9 cellular contexts compared by ENCODE assay signal in genomic region chr10:75408512-75408881, GRCh38. TPM values are rescaled to one million over a fixed set of nuclear protein-coding genes. Genes with fewer than 3 reads are reported as not detected.
A peak's percentile ranks its signal among the peaks of the same experiment; 100 is the strongest.
DNase-seq lines count a peak whose midpoint lies in the region; ATAC-seq and TF ChIP-seq lines count a peak whose summit lies in the region.
"Had no signal": no experiment of that assay in that cellular context is flagged by ENCODE, and none has a peak within 500 bp of the region (broad histone marks: within the 10 kb centered on the region; RNA-seq: fewer than 3 reads in every experiment).

No MANE protein-coding gene starts in this region.

- peaks cover 4 to 66% (median 45%) of the 10 kb centered on the region in 9 donors for H3K4me1 ChIP-seq in heart right ventricle
- H3K4me1 ChIP-seq in mucosa of descending colon (ENCODE audit: low read depth) = peaks cover 13% of the 10 kb centered on the region

- H3K36me3 ChIP-seq in heart right ventricle (no peaks in the 10 kb centered on the region), mucosa of descending colon (ENCODE audit: low read depth) (no peaks in the 10 kb centered on the region)

- H3K27ac ChIP-seq in heart right ventricle = peak overlapping the region; percentile 76 to 96 (median 91)

- in situ Hi-C loops in ACHN (cut with HindIII; ENCODE audit: low pct_ligation_motif_present, low pct_unique_long_range_greater_than_20kb, low sequenced_read_pairs) = no loop called here

- DNase-seq in heart right ventricle (peak; percentile 17 to 30), Right ventricle myocardium inferior (ENCODE audit: missing footprints) (no peak), chondrocyte (ENCODE audit: low spot score) (no peak), mucosa of descending colon (peak in 2 of 3 donors; percentile 30 to 49), ACHN (no peak), SW480 (ENCODE audit: low spot score) (no peak)
- no peak for DNase-seq in stimulated activated CD4-positive, alpha-beta T cell treated with anti-CD3 and anti-CD28 coated beads, Interleukin-2, amount 100 ng/mL, for 48 hours

- TF ChIP-seq CTCF in heart right ventricle (IDR thresholded peaks at IDR 0.05) = no peak
- no peak for TF ChIP-seq CTCF in chondrocyte (IDR thresholded peaks at IDR 0.05)
- TF ChIP-seq CTCF in mucosa of descending colon (IDR thresholded peaks at IDR 0.05) = no peak

- ATAC-seq in heart right ventricle (peak in 4 of 8 donors; percentile 7 to 30 (median 25)), Right ventricle myocardium inferior (no peak), mucosa of descending colon (no peak), HG02884 (IDR thresholded peaks at IDR 0.05; ENCODE audit: unreplicated experiment) (no peak)

- H3K27ac Mint-ChIP-seq in chondrocyte (ENCODE audit: unreplicated experiment) = peak overlapping the region; percentile 57

- H3K27me3 ChIP-seq in heart right ventricle = peaks cover 0 to 74% (median 24%) of the 10 kb centered on the region in 7 donors

- intact Hi-C loops in heart right ventricle (cut with DNase I) (loop anchor here in 6 of 10 donors (10.0 kb wide), 12 partner anchors 136 to 1596 kb away; no protein-coding TSS in a partner anchor), Right ventricle myocardium inferior (cut with DNase I) (loop anchor here (5.0 kb wide), 1 partner anchor 139 kb away; no protein-coding TSS in a partner anchor), mucosa of descending colon (cut with DNase I, micrococcal nuclease) (loop anchor here in 1 of 2 donors (10.0 kb wide), 1 partner anchor 96 kb away; no protein-coding TSS in a partner anchor)

- H3K4me3 ChIP-seq in heart right ventricle = peak overlapping the region; percentile 63 to 97 (median 82)
- peak overlapping the region; percentile 13 for H3K4me3 ChIP-seq in mucosa of descending colon

- peak overlapping the region; percentile 80 for H3K4me3 Mint-ChIP-seq in chondrocyte (ENCODE audit: unreplicated experiment)

- peaks cover 52% of the 10 kb centered on the region for H3K27me3 Mint-ChIP-seq in chondrocyte (ENCODE audit: low read depth)

- peaks cover 21% of the 10 kb centered on the region for H3K4me1 Mint-ChIP-seq in chondrocyte (ENCODE audit: low read depth)

- 2% methylated on average over 27 of the region's 27 CpGs for WGBS in heart right ventricle, 2 donors

- H3K9me3 Mint-ChIP-seq in chondrocyte (ENCODE audit: low read depth) = no peaks in the 10 kb centered on the region

- H3K9me3 ChIP-seq in heart right ventricle = no peaks in the 10 kb centered on the region
- H3K9me3 ChIP-seq in mucosa of descending colon = no peaks in the 10 kb centered on the region

- peaks cover 2% of the 10 kb centered on the region for H3K36me3 Mint-ChIP-seq in chondrocyte (ENCODE audit: low read depth)

RNA-seq across cellular contexts. Expression of gene ZNF503, which starts 6.9 kb away (rescaled TPM):
- total RNA-seq in heart right ventricle (1 to 10 TPM; 2.5 to 9.7 (median 4.1) TPM), Right ventricle myocardium inferior (6.0 TPM), chondrocyte (12.3 to 26.0 TPM (median 24.8 TPM) in 3 replicates), mucosa of descending colon (10 to 100 TPM in 1 of 3 donors, 1 to 10 TPM in 2; 3.7 to 32.3 (median 6.1) TPM)
- 1 to 10 TPM; 5.2 to 5.6 TPM for polyA plus RNA-seq in heart right ventricle

RNA-seq across cellular contexts. Expression of gene LRMDA, which starts 22.9 kb away (rescaled TPM):
- total RNA-seq in heart right ventricle (10 to 100 TPM in 9 of 10 donors, 1 to 10 TPM in 1; 4.7 to 59.8 (median 13.6) TPM), Right ventricle myocardium inferior (22.3 TPM), chondrocyte (0.34 to 3.5 TPM (median 2.8 TPM) in 3 replicates), mucosa of descending colon (10 to 100 TPM in 2 of 3 donors, 1 to 10 TPM in 1; 9.4 to 14.9 (median 10.3) TPM)
- 1 to 10 TPM; 4.0 to 8.3 TPM for polyA plus RNA-seq in heart right ventricle
- total RNA-seq: G401 had no signal

Comparison
In these comparisons a context has a peak if more than half of its experiments do, and no peak if none do; other contexts are left out.
1. DNase-seq: peak in heart right ventricle (2 of 2) and mucosa of descending colon (2 of 3); none in Right ventricle myocardium inferior (single experiment), chondrocyte (single experiment), ACHN (single experiment), stimulated activated CD4-positive, alpha-beta T cell treated with anti-CD3 and anti-CD28 coated beads, Interleukin-2, amount 100 ng/mL, for 48 hours (0 of 2) and SW480 (single experiment).